18 cellular contexts compared by ENCODE assay signal in the genomic region with DNA sequence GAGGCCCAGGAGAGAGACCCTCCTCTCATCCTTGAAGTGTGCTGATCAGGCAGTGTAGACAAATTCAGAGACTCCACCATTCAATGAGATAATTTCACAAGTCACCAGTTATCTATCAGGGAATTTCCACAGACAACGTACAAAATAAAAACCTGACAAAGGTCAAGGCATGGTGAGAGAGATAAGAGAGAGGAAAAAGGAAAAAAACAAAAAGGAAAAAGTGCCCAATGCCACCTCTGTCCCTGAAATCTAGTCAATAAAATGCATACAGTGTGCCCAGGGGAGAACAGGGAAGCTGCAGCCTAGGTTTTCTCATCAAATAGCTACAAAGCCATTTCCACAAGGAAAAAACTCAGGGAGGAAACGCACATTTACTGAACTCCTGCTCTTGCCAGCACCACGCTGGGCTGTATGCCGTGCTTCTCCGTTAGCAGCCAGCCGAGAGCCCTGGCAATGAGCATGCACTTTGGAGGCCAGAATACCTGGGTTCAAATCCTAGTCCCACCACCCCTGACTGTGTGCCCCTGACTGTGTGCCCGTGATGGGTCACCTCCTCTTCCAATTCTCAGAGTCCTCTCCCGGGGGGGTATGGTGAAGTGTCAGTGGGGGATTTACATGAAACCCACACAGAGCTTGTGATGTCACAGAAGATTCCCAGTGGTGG.
"Had no signal": no experiment of that assay in that cellular context is flagged by ENCODE, and none has a peak within 500 bp of the region (broad histone marks: within the 10 kb centered on the region; RNA-seq: fewer than 3 reads in every experiment).

No MANE protein-coding gene starts in this region.

- H3K4me3 Mint-ChIP-seq: central memory CD8-positive, alpha-beta T cell; naive thymus-derived CD8-positive, alpha-beta T cell had no signal

- H3K9me3 ChIP-seq: gastroesophageal sphincter, heart right ventricle, mucosa of descending colon, prostate gland, tibial nerve, uterus had no signal

- H3K27me3 ChIP-seq: gastroesophageal sphincter, uterus had no signal

- H3K27ac ChIP-seq: brain microvascular endothelial cell, coronary artery, gastroesophageal sphincter, heart right ventricle, prostate gland, tibial nerve, uterus had no signal

- ATAC-seq: activated naive CD4-positive, alpha-beta T cell treated with anti-CD3 and anti-CD28 coated beads, Interleukin-2, amount 50 U/mL, for 72 hours; gastroesophageal sphincter; heart right ventricle; left cardiac atrium; mucosa of descending colon; right cardiac atrium had no signal

- H3K4me3 ChIP-seq: coronary artery, gastroesophageal sphincter, heart right ventricle, mucosa of descending colon, prostate gland, smooth muscle cell, tibial nerve, uterus had no signal

- H3K4me1 ChIP-seq: gastroesophageal sphincter, heart right ventricle, prostate gland, tibial nerve, uterus had no signal

- H3K4me2 ChIP-seq: smooth muscle cell had no signal

- H3K36me3 Mint-ChIP-seq: activated naive CD4-positive, alpha-beta T cell treated with anti-CD3 and anti-CD28 coated beads, Interleukin-2, amount 50 U/mL, for 72 hours; naive thymus-derived CD8-positive, alpha-beta T cell had no signal

- H3K9me3 Mint-ChIP-seq: activated naive CD4-positive, alpha-beta T cell treated with anti-CD3 and anti-CD28 coated beads, Interleukin-2, amount 50 U/mL, for 72 hours; central memory CD8-positive, alpha-beta T cell; naive thymus-derived CD8-positive, alpha-beta T cell had no signal

- H3K36me3 ChIP-seq: brain microvascular endothelial cell, gastroesophageal sphincter, heart right ventricle, prostate gland, tibial nerve, uterus had no signal

- DNase-seq: brain microvascular endothelial cell; effector memory CD4-positive, alpha-beta T cell; heart right ventricle; left cardiac atrium; mucosa of descending colon; naive thymus-derived CD8-positive, alpha-beta T cell; nucleus accumbens; right cardiac atrium; substantia nigra; T-helper 2 cell; uterus had no signal
